In genomic region chr2:86140969-86141392, GRCh38 we compare ENCODE assay signal across 15 cellular contexts. TPM values are rescaled to one million over a fixed set of nuclear protein-coding genes. Genes with fewer than 3 reads are reported as not detected.
DNase-seq lines count a peak whose midpoint lies in the region; ATAC-seq and TF ChIP-seq lines count a peak whose summit lies in the region.
"Had no signal": no experiment of that assay in that cellular context is flagged by ENCODE, and none has a peak within 500 bp of the region (broad histone marks: within the 10 kb centered on the region; RNA-seq: fewer than 3 reads in every experiment).

No MANE protein-coding gene starts in this region.

- no peak for TF ChIP-seq RAD21 in HCT116 (IDR thresholded peaks at IDR 0.05; ENCODE audit: low read depth)

- H3K9ac ChIP-seq in HCT116 (ENCODE audit: low read length) (no peak overlapping the region), trophoblast cell (ENCODE audit: low read length) (peak overlapping the region; percentile 23)

- H4K91ac ChIP-seq in trophoblast cell (ENCODE audit: low read depth, low read length) = no peak overlapping the region

- H3K27ac ChIP-seq in HCT116 (ENCODE audit: low read depth, low read length) = no peak overlapping the region
- H3K27ac ChIP-seq in trophoblast cell (ENCODE audit: low read depth, low read length) = no peak overlapping the region
- H3K27ac ChIP-seq: pancreas, RWPE1, transverse colon had no signal

- H2BK5ac ChIP-seq in trophoblast cell (ENCODE audit: low read depth, low read length, poor library complexity) = no peak overlapping the region

- WGBS in trophoblast cell (ENCODE audit: extremely low coverage, insufficient coverage, insufficient read length) = no CpG with 5 or more reads among the region's 4 CpGs

- H3K9me3 ChIP-seq in HCT116 (ENCODE audit: control insufficient read depth in 1 of 2, insufficient read depth in 1 of 2, low read depth in 1 of 2, low read length in 2 of 2) = no peaks in the 10 kb centered on the region
- no peaks in the 10 kb centered on the region for H3K9me3 ChIP-seq in trophoblast cell (ENCODE audit: insufficient read depth, low read depth, low read length)
- H3K9me3 ChIP-seq: pancreas, transverse colon had no signal

- H3K4me2 ChIP-seq in HCT116 (ENCODE audit: low read length) = no peak overlapping the region
- no peak overlapping the region for H3K4me2 ChIP-seq in trophoblast cell (ENCODE audit: low read length)

- H2AFZ ChIP-seq in HCT116 (ENCODE audit: low read depth, low read length, poor library complexity, severe bottlenecking) (no peak overlapping the region), trophoblast cell (ENCODE audit: insufficient read depth, low read length, poor library complexity) (no peak overlapping the region)

- H3K4ac ChIP-seq in trophoblast cell (ENCODE audit: low read depth, low read length) = no peak overlapping the region

- no peaks in the 10 kb centered on the region for H3K4me1 ChIP-seq in HCT116 (ENCODE audit: control insufficient read depth in 1 of 2, insufficient read depth in 2 of 2, low read length in 2 of 2)
- H3K4me1 ChIP-seq in trophoblast cell (ENCODE audit: control insufficient read depth in 1 of 2, insufficient read depth in 2 of 2, low read length in 2 of 2) = no peaks in the 10 kb centered on the region
- H3K4me1 ChIP-seq: transverse colon had no signal

- H3K4me3 ChIP-seq in HCT116 (replicated peaks in 1 of 2; ENCODE audit: low read depth in 1 of 2, low read length in 2 of 2) = no peak overlapping the region
- no peak overlapping the region for H3K4me3 ChIP-seq in choroid plexus epithelial cell (ENCODE audit: low read depth, low read length)
- H3K4me3 ChIP-seq in trophoblast cell (ENCODE audit: low read depth, low read length) = no peak overlapping the region
- H3K4me3 ChIP-seq: pancreas, transverse colon had no signal

- RAD21 ChIA-PET in HCT116 (lab: Charles Lee; ENCODE audit: low non-redundant PET in 1 of 2, low total read pairs in 2 of 2, uncharacterized antibody in 2 of 2, unreplicated experiment in 2 of 2) = no interaction called here

- H4K12ac ChIP-seq in trophoblast cell (ENCODE audit: low read depth, low read length) = no peak overlapping the region

- CTCF ChIA-PET in activated CD4-positive, alpha-beta memory T cell treated with anti-CD3 and anti-CD28 coated beads for 36 hours (lab: Charles Lee) = no interaction called here
- CTCF ChIA-PET in activated CD4-positive, alpha-beta memory T cell treated with anti-CD3 and anti-CD28 coated beads, Interleukin-2, amount 10 ng/mL, durations not matched to agents 7 days and 5 days (lab: Charles Lee) = no interaction called here
- CTCF ChIA-PET in HCT116 (lab: Charles Lee) = no interaction called here

- no peak overlapping the region for H2AK5ac ChIP-seq in trophoblast cell (ENCODE audit: low read length)

- TF ChIP-seq POLR2A in HCT116 (IDR thresholded peaks at IDR 0.05; ENCODE audit: borderline replicate concordance, extremely low read depth, insufficient read depth, insufficient read length) = no peak

- no peak overlapping the region for H3K14ac ChIP-seq in trophoblast cell (ENCODE audit: low read length)

- peak overlapping the region; percentile 61 for H3K27ac Mint-ChIP-seq in activated CD4-positive, alpha-beta memory T cell treated with anti-CD3 and anti-CD28 coated beads for 36 hours
- no peak overlapping the region for H3K27ac Mint-ChIP-seq in activated CD4-positive, alpha-beta memory T cell treated with anti-CD3 and anti-CD28 coated beads, Interleukin-2, amount 10 ng/mL, durations not matched to agents 7 days and 5 days
- H3K27ac Mint-ChIP-seq in glutamatergic neuron (ENCODE audit: unreplicated experiment) = no peak overlapping the region

- no peak overlapping the region for H4K8ac ChIP-seq in trophoblast cell (ENCODE audit: low read depth, low read length)

- no peak overlapping the region for H3K18ac ChIP-seq in trophoblast cell (ENCODE audit: low read length)

- DNase-seq in activated CD4-positive, alpha-beta memory T cell treated with anti-CD3 and anti-CD28 coated beads for 36 hours = no peak
- no peak for DNase-seq in activated CD4-positive, alpha-beta memory T cell treated with anti-CD3 and anti-CD28 coated beads, Interleukin-2, amount 10 ng/mL, durations not matched to agents 7 days and 5 days
- DNase-seq in HCT116 (ENCODE audit: low read depth, low spot score) = no peak
- DNase-seq in choroid plexus epithelial cell (ENCODE audit: low read depth) = peak; percentile 13
- DNase-seq in trophoblast cell = no peak
- DNase-seq in glutamatergic neuron = no peak
- DNase-seq in SKM-1 treated with dmso at 0.1 percent for 144 hours (lab: John Stamatoyannopoulos, UW; ENCODE audit: unreplicated experiment) = no peak
- DNase-seq: activated CD4-positive, alpha-beta T cell treated with anti-CD3 and anti-CD28 coated beads, Interleukin-2, amount 50 U/mL, for 4 hours; DMS153; mesendoderm; pancreas; T-helper 9 cell; transverse colon had no signal

- H3K79me2 ChIP-seq in HCT116 (ENCODE audit: insufficient read depth, low read length) = no peaks in the 10 kb centered on the region
- no peaks in the 10 kb centered on the region for H3K79me2 ChIP-seq in trophoblast cell (ENCODE audit: control insufficient read depth, insufficient read depth, low read length, poor library complexity)

- no peaks in the 10 kb centered on the region for H3K79me1 ChIP-seq in trophoblast cell (ENCODE audit: low read length)

- H3K27me3 ChIP-seq in HCT116 (ENCODE audit: insufficient read depth, low read length) (no peaks in the 10 kb centered on the region), trophoblast cell (ENCODE audit: insufficient read depth, low read length) (no peaks in the 10 kb centered on the region)
- H3K27me3 ChIP-seq: pancreas, transverse colon had no signal

- ATAC-seq in HCT116 (no peak), GM21529 (IDR thresholded peaks at IDR 0.05; ENCODE audit: unreplicated experiment) (no peak)
- ATAC-seq: pancreas had no signal

- no peaks in the 10 kb centered on the region for H3K27me3 Mint-ChIP-seq in activated CD4-positive, alpha-beta memory T cell treated with anti-CD3 and anti-CD28 coated beads for 36 hours
- H3K27me3 Mint-ChIP-seq in activated CD4-positive, alpha-beta memory T cell treated with anti-CD3 and anti-CD28 coated beads, Interleukin-2, amount 10 ng/mL, durations not matched to agents 7 days and 5 days = no peaks in the 10 kb centered on the region
- H3K27me3 Mint-ChIP-seq in glutamatergic neuron (ENCODE audit: unreplicated experiment) = peaks cover 1% of the 10 kb centered on the region

- H4K20me1 ChIP-seq in HCT116 (ENCODE audit: insufficient read depth) = no peaks in the 10 kb centered on the region

- H3K4me1 Mint-ChIP-seq in activated CD4-positive, alpha-beta memory T cell treated with anti-CD3 and anti-CD28 coated beads for 36 hours (ENCODE audit: low read depth) = peaks cover 16% of the 10 kb centered on the region
- H3K4me1 Mint-ChIP-seq in activated CD4-positive, alpha-beta memory T cell treated with anti-CD3 and anti-CD28 coated beads, Interleukin-2, amount 10 ng/mL, durations not matched to agents 7 days and 5 days = peaks cover 11% of the 10 kb centered on the region
- no peaks in the 10 kb centered on the region for H3K4me1 Mint-ChIP-seq in glutamatergic neuron (ENCODE audit: low read depth, unreplicated experiment)

- H3K23ac ChIP-seq in trophoblast cell (ENCODE audit: low read length) = no peak overlapping the region

- peaks cover 34 to 41% of the 10 kb centered on the region in 2 experiments; a peak in 3 of 4 replicates for H3K36me3 ChIP-seq in HCT116 (ENCODE audit: control insufficient read depth in 1 of 2, insufficient read depth in 2 of 2, low read length in 2 of 2)
- H3K36me3 ChIP-seq in trophoblast cell (ENCODE audit: control insufficient read depth in 1 of 2, insufficient read depth in 2 of 2, low read length in 2 of 2) = peaks cover 27 to 52% of the 10 kb centered on the region in 2 experiments

- no peaks in the 10 kb centered on the region for H3K9me3 Mint-ChIP-seq in activated CD4-positive, alpha-beta memory T cell treated with anti-CD3 and anti-CD28 coated beads for 36 hours
- H3K9me3 Mint-ChIP-seq in activated CD4-positive, alpha-beta memory T cell treated with anti-CD3 and anti-CD28 coated beads, Interleukin-2, amount 10 ng/mL, durations not matched to agents 7 days and 5 days = no peaks in the 10 kb centered on the region
- H3K9me3 Mint-ChIP-seq in glutamatergic neuron (ENCODE audit: unreplicated experiment) = no peaks in the 10 kb centered on the region

- BruUV-seq in HCT116 (replicated peaks; lab: Mats Ljungman, UMichigan) = no TSS peak

- POLR2A ChIA-PET in activated CD4-positive, alpha-beta memory T cell treated with anti-CD3 and anti-CD28 coated beads for 36 hours (lab: Charles Lee) = interaction anchor here (0.9 kb wide), 1 partner anchor 9 kb away, joined by 3 read pairs; no protein-coding TSS in a partner anchor
- POLR2A ChIA-PET in activated CD4-positive, alpha-beta memory T cell treated with anti-CD3 and anti-CD28 coated beads, Interleukin-2, amount 10 ng/mL, durations not matched to agents 7 days and 5 days (lab: Charles Lee) = interaction anchor here (1.1 kb wide), 1 partner anchor 25 kb away, joined by 3 read pairs; no protein-coding TSS in a partner anchor
- POLR2A ChIA-PET in HCT116 (lab: Charles Lee) = no interaction called here

- H3K36me3 Mint-ChIP-seq in activated CD4-positive, alpha-beta memory T cell treated with anti-CD3 and anti-CD28 coated beads for 36 hours = peaks cover 63% of the 10 kb centered on the region
- peaks cover 83% of the 10 kb centered on the region for H3K36me3 Mint-ChIP-seq in activated CD4-positive, alpha-beta memory T cell treated with anti-CD3 and anti-CD28 coated beads, Interleukin-2, amount 10 ng/mL, durations not matched to agents 7 days and 5 days (ENCODE audit: low read depth)
- H3K36me3 Mint-ChIP-seq in glutamatergic neuron (ENCODE audit: unreplicated experiment) = peaks cover 4% of the 10 kb centered on the region

- H2BK12ac ChIP-seq in trophoblast cell (ENCODE audit: low read length) = no peak overlapping the region

- intact Hi-C loops in activated CD4-positive, alpha-beta memory T cell treated with anti-CD3 and anti-CD28 coated beads for 36 hours (cut with micrococcal nuclease) = no loop called here
- intact Hi-C loops in HCT116 (cut with micrococcal nuclease) = no loop called here

- no peaks in the 10 kb centered on the region for H3K9me2 ChIP-seq in HCT116 (ENCODE audit: insufficient read depth)

- TF ChIP-seq CTCF in HCT116 (IDR thresholded peaks at IDR 0.05 in 2 of 3, conservative IDR thresholded peaks at IDR 0.05 in 1 of 3; ENCODE audit: borderline replicate concordance in 1 of 3, insufficient read depth in 1 of 3, low read depth in 2 of 3, low read length in 2 of 3) = no peak
- TF ChIP-seq CTCF in choroid plexus epithelial cell (conservative IDR thresholded peaks at IDR 0.05; ENCODE audit: low read depth, low read length) = no peak
- TF ChIP-seq CTCF in glutamatergic neuron (IDR thresholded peaks at IDR 0.05; ENCODE audit: partially characterized antibody, unreplicated experiment) = no peak

- H3K4me3 Mint-ChIP-seq in activated CD4-positive, alpha-beta memory T cell treated with anti-CD3 and anti-CD28 coated beads for 36 hours = no peak overlapping the region
- H3K4me3 Mint-ChIP-seq in activated CD4-positive, alpha-beta memory T cell treated with anti-CD3 and anti-CD28 coated beads, Interleukin-2, amount 10 ng/mL, durations not matched to agents 7 days and 5 days = no peak overlapping the region
- no peak overlapping the region for H3K4me3 Mint-ChIP-seq in glutamatergic neuron (ENCODE audit: unreplicated experiment)

- no peak overlapping the region for H2BK120ac ChIP-seq in trophoblast cell (ENCODE audit: insufficient read depth, low read length, poor library complexity)

RNA-seq across cellular contexts. Expression of gene PTCD3, which starts 34.9 kb away (rescaled TPM):
- 100 to 1,000 TPM; 172 to 175 TPM for total RNA-seq in activated CD4-positive, alpha-beta memory T cell treated with anti-CD3 and anti-CD28 coated beads for 36 hours
- 100 to 1,000 TPM; 144 to 149 TPM for total RNA-seq in activated CD4-positive, alpha-beta memory T cell treated with anti-CD3 and anti-CD28 coated beads, Interleukin-2, amount 10 ng/mL, durations not matched to agents 7 days and 5 days
- total RNA-seq in HCT116 (2021; ENCODE audit: unreplicated experiment) = 154 TPM
- polyA plus RNA-seq in HCT116 (2012) = 39.4 and 48.8 TPM in 2 replicates
- 50.1 and 50.9 TPM in 2 replicates for polyA plus RNA-seq in trophoblast cell (2013)
- total RNA-seq in glutamatergic neuron (ENCODE audit: unreplicated experiment) = 104 TPM

RNA-seq across cellular contexts. Expression of gene POLR1A, which starts 35.3 kb away (rescaled TPM):
- total RNA-seq in activated CD4-positive, alpha-beta memory T cell treated with anti-CD3 and anti-CD28 coated beads for 36 hours = 10 to 100 TPM; 27.2 to 33.8 TPM
- 10 to 100 TPM; 25.2 to 29.7 TPM for total RNA-seq in activated CD4-positive, alpha-beta memory T cell treated with anti-CD3 and anti-CD28 coated beads, Interleukin-2, amount 10 ng/mL, durations not matched to agents 7 days and 5 days
- total RNA-seq in HCT116 (2021; ENCODE audit: unreplicated experiment) (46.6 TPM), glutamatergic neuron (ENCODE audit: unreplicated experiment) (34.7 TPM)
- 18.6 and 19.0 TPM in 2 replicates for polyA plus RNA-seq in HCT116 (2012)
- polyA plus RNA-seq in trophoblast cell (2013) = 10.0 and 10.8 TPM in 2 replicates

RNA-seq across cellular contexts. Expression of gene IMMT, which starts 54.3 kb away (rescaled TPM):
- 100 to 1,000 TPM; 170 to 172 TPM for total RNA-seq in activated CD4-positive, alpha-beta memory T cell treated with anti-CD3 and anti-CD28 coated beads for 36 hours
- total RNA-seq in activated CD4-positive, alpha-beta memory T cell treated with anti-CD3 and anti-CD28 coated beads, Interleukin-2, amount 10 ng/mL, durations not matched to agents 7 days and 5 days = 100 to 1,000 TPM; 144 to 147 TPM
- 125 TPM for total RNA-seq in HCT116 (2021; ENCODE audit: unreplicated experiment)
- 64.3 and 90.4 TPM in 2 replicates for polyA plus RNA-seq in HCT116 (2012)
- polyA plus RNA-seq in trophoblast cell (2013) = 71.2 and 73.5 TPM in 2 replicates
- 124 TPM for total RNA-seq in glutamatergic neuron (ENCODE audit: unreplicated experiment)

RNA-seq across cellular contexts. Expression of gene MRPL35, which starts 58.3 kb away (rescaled TPM):
- total RNA-seq in activated CD4-positive, alpha-beta memory T cell treated with anti-CD3 and anti-CD28 coated beads for 36 hours = 10 to 100 TPM; 68.6 to 72.4 TPM
- 10 to 100 TPM; 46.0 to 47.6 TPM for total RNA-seq in activated CD4-positive, alpha-beta memory T cell treated with anti-CD3 and anti-CD28 coated beads, Interleukin-2, amount 10 ng/mL, durations not matched to agents 7 days and 5 days
- total RNA-seq in HCT116 (2021; ENCODE audit: unreplicated experiment) (50.3 TPM), glutamatergic neuron (ENCODE audit: unreplicated experiment) (32.3 TPM)
- polyA plus RNA-seq in HCT116 (2012) = 25.1 and 34.5 TPM in 2 replicates
- polyA plus RNA-seq in trophoblast cell (2013) = 24.7 and 26.3 TPM in 2 replicates
